Comparison of ENCODE assay signal across 20 cellular contexts in genomic region chr5:176877793-176878331, GRCh38. TPM values are rescaled to one million over a fixed set of nuclear protein-coding genes. Genes with fewer than 3 reads are reported as not detected.
DNase-seq lines count a peak whose midpoint lies in the region; ATAC-seq and TF ChIP-seq lines count a peak whose summit lies in the region.
"Had no signal": no experiment of that assay in that cellular context is flagged by ENCODE, and none has a peak within 500 bp of the region (broad histone marks: within the 10 kb centered on the region; RNA-seq: fewer than 3 reads in every experiment).

No MANE protein-coding gene starts in this region.

- intact Hi-C loops in posterior vena cava (cut with DNase I): no loop called here

- H3K9me3 Mint-ChIP-seq in T-helper 2 cell treated with Interferon-gamma antibody and Interleukin-4, amounts not matched to agents 5 μg/mL and 100 μg/mL, for 36 hours: peaks cover 5% of the 10 kb centered on the region

- no peak overlapping the region for H3K4me3 Mint-ChIP-seq in T-helper 2 cell treated with Interferon-gamma antibody and Interleukin-4, amounts not matched to agents 5 μg/mL and 100 μg/mL, for 36 hours
- H3K4me3 Mint-ChIP-seq: B cell had no signal

- peak overlapping the region; percentile 40 for H3K27ac ChIP-seq in angular gyrus (ENCODE audit: low read depth, low read length)
- H3K27ac ChIP-seq: 22Rv1, RWPE1 had no signal

- no peak for TF ChIP-seq CTCF in GM13976 (IDR thresholded peaks at IDR 0.05; ENCODE audit: borderline replicate concordance, control extremely low read depth, extremely low read depth, insufficient read depth, missing control alignments)

- H3K36me3 Mint-ChIP-seq in T-helper 2 cell treated with Interferon-gamma antibody and Interleukin-4, amounts not matched to agents 5 μg/mL and 100 μg/mL, for 36 hours (ENCODE audit: low read depth): no peaks in the 10 kb centered on the region

- no peaks in the 10 kb centered on the region for H3K4me1 Mint-ChIP-seq in T-helper 2 cell treated with Interferon-gamma antibody and Interleukin-4, amounts not matched to agents 5 μg/mL and 100 μg/mL, for 36 hours (ENCODE audit: low read depth)

- in situ Hi-C loops in GM13976 (cut with MboI; ENCODE audit: low sequenced_read_pairs, unreplicated experiment): no loop called here

- peaks cover 15% of the 10 kb centered on the region for H3K27me3 Mint-ChIP-seq in T-helper 2 cell treated with Interferon-gamma antibody and Interleukin-4, amounts not matched to agents 5 μg/mL and 100 μg/mL, for 36 hours (ENCODE audit: low read depth)

- ATAC-seq in GM19324 (IDR thresholded peaks at IDR 0.05; ENCODE audit: low FRiP score, unreplicated experiment): no peak
- ATAC-seq: K562, PC-3 had no signal

- H3K27ac Mint-ChIP-seq in T-helper 2 cell treated with Interferon-gamma antibody and Interleukin-4, amounts not matched to agents 5 μg/mL and 100 μg/mL, for 36 hours: no peak overlapping the region
- H3K27ac Mint-ChIP-seq: B cell had no signal

- DNase-seq in NCI-H345 (lab: John Stamatoyannopoulos, UW) (peak; percentile 25), NCI-H345 treated with DMSO at 0.1 percent for 48 hours (lab: John Stamatoyannopoulos, UW; ENCODE audit: unreplicated experiment) (no peak), NCI-H146 treated with DMSO at 0.1 percent for 48 hours (lab: John Stamatoyannopoulos, UW; ENCODE audit: unreplicated experiment) (peak; percentile 61), posterior vena cava (ENCODE audit: low spot score) (peak; percentile 79), GM13976 (ENCODE audit: low spot score) (no peak)
- no peak for DNase-seq in T-helper 2 cell treated with Interferon-gamma antibody and Interleukin-4, amounts not matched to agents 5 μg/mL and 100 μg/mL, for 36 hours (ENCODE audit: low spot score)
- DNase-seq: Caco-2, HCEC 1CT, NCI-H1105, NCI-H1930, NCI-H446, PC-3, SW 1271 had no signal

RNA-seq across cellular contexts. Expression of gene HK3, which starts 21.3 kb away (rescaled TPM):
- 10 to 100 TPM; 16.9 to 36.2 TPM for total RNA-seq in posterior vena cava
- total RNA-seq: PC-3, SK-MEL-5 had no signal

Comparison
In these comparisons a context has a peak if more than half of its experiments do, and no peak if none do; other contexts are left out.
1. DNase-seq: peak in NCI-H345 (single experiment), NCI-H146 treated with DMSO at 0.1 percent for 48 hours (single experiment) and posterior vena cava (single experiment); none in NCI-H345 treated with DMSO at 0.1 percent for 48 hours (single experiment), GM13976 (single experiment) and T-helper 2 cell treated with Interferon-gamma antibody and Interleukin-4, amounts not matched to agents 5 μg/mL and 100 μg/mL, for 36 hours (single experiment).